In genomic region chr22:49269928-49270327, GRCh38 we compare ENCODE assay signal across 14 cellular contexts.
"Had no signal": no experiment of that assay in that cellular context is flagged by ENCODE, and none has a peak within 500 bp of the region (broad histone marks: within the 10 kb centered on the region; RNA-seq: fewer than 3 reads in every experiment).

No MANE protein-coding gene starts in this region.

- H3K27me3 ChIP-seq: brain microvascular endothelial cell had no signal

- H3K9me3 ChIP-seq: pancreas, tibial nerve had no signal

- DNase-seq: activated CD4-positive, alpha-beta T cell treated with anti-CD3 and anti-CD28 coated beads, Interleukin-2, amount 10 ng/mL, durations not matched to agents 7 days and 5 days; activated naive CD4-positive, alpha-beta T cell treated with anti-CD3 and anti-CD28 coated beads, Interleukin-2, amount 50 U/mL, for 16 hours; activated T-cell treated with anti-CD3 and anti-CD28 coated beads for 4 hours; amygdala; brain microvascular endothelial cell; cerebellar nuclear complex; hypothalamus; kidney; left ventricle myocardium superior; retina had no signal

- H3K36me3 ChIP-seq: brain microvascular endothelial cell, pancreas, tibial nerve had no signal

- H3K27ac ChIP-seq: brain microvascular endothelial cell, pancreas, tibial nerve, VCaP had no signal

- H3K4me1 ChIP-seq: pancreas, tibial nerve had no signal

- ATAC-seq: activated T-helper 17 cell treated with anti-CD3 and anti-CD28 coated beads, Interleukin-2, amount 50 U/mL, for 72 hours; left ventricle myocardium superior; pancreas had no signal

- H3K4me3 ChIP-seq: pancreas, tibial nerve had no signal
